In genomic region chr19:30545752-30546151, GRCh38 we compare ENCODE assay signal across 20 cellular contexts.
"Had no signal": no experiment of that assay in that cellular context is flagged by ENCODE, and none has a peak within 500 bp of the region (broad histone marks: within the 10 kb centered on the region; RNA-seq: fewer than 3 reads in every experiment).

No MANE protein-coding gene starts in this region.

- H3K36me3 ChIP-seq: colonic mucosa, ovary, right atrium auricular region, sigmoid colon, suprapubic skin, tibial artery, upper lobe of right lung, vagina had no signal

- H3K4me3 ChIP-seq: colonic mucosa, mucosa of descending colon, ovary, right atrium auricular region, sigmoid colon, skin epidermis, suprapubic skin, tibial artery, upper lobe of right lung, vagina had no signal

- H3K27ac ChIP-seq: colonic mucosa, foreskin keratinocyte, ovary, right atrium auricular region, sigmoid colon, skin epidermis, suprapubic skin, tibial artery, upper lobe of right lung, vagina had no signal

- ATAC-seq: foreskin keratinocyte; left colon; mucosa of descending colon; naive thymus-derived CD8-positive, alpha-beta T cell; upper lobe of right lung had no signal

- DNase-seq: colonic mucosa; dermis blood vessel endothelial cell; effector CD4-positive, alpha-beta T cell; erythroblast; foreskin keratinocyte; left colon; mucosa of descending colon; naive thymus-derived CD8-positive, alpha-beta T cell; ovary; sigmoid colon; stimulated activated CD4-positive, alpha-beta T cell treated with anti-CD3 and anti-CD28 coated beads, Interleukin-2, amount 100 ng/mL, for 24 hours; stimulated activated naive CD4-positive, alpha-beta T cell treated with Interleukin-2 at 50 U/mL for 16 hours; upper lobe of right lung had no signal

- H3K9me3 Mint-ChIP-seq: endodermal cell had no signal

- H3K4me1 ChIP-seq: colonic mucosa, foreskin keratinocyte, right atrium auricular region, sigmoid colon, suprapubic skin, tibial artery, upper lobe of right lung, vagina had no signal

- H3K4me1 Mint-ChIP-seq: endodermal cell had no signal

- FAIRE-seq: endothelial cell of umbilical vein had no signal

- H3K36me3 Mint-ChIP-seq: naive thymus-derived CD8-positive, alpha-beta T cell had no signal

- H3K9me3 ChIP-seq: colonic mucosa, mucosa of descending colon, ovary, right atrium auricular region, sigmoid colon, suprapubic skin, tibial artery, upper lobe of right lung, vagina had no signal

- H3K4me3 Mint-ChIP-seq: endodermal cell; naive thymus-derived CD8-positive, alpha-beta T cell had no signal

- H3K27me3 ChIP-seq: colonic mucosa, foreskin keratinocyte, ovary, right atrium auricular region, sigmoid colon, tibial artery, upper lobe of right lung, vagina had no signal

- H3K27ac Mint-ChIP-seq: endodermal cell; naive thymus-derived CD8-positive, alpha-beta T cell had no signal
